In genomic region chr7:12526693-12527092, GRCh38 we compare ENCODE assay signal across 2 cellular contexts. TPM values are rescaled to one million over a fixed set of nuclear protein-coding genes. Genes with fewer than 3 reads are reported as not detected.
"Had no signal": no experiment of that assay in that cellular context is flagged by ENCODE, and none has a peak within 500 bp of the region (broad histone marks: within the 10 kb centered on the region; RNA-seq: fewer than 3 reads in every experiment).

No MANE protein-coding gene starts in this region.

RNA-seq across cellular contexts. Expression of gene SCIN, which starts 43.8 kb away (rescaled TPM):
- total RNA-seq: RPMI7951, SJCRH30 had no signal
